ENCODE assay signal across 8 cellular contexts in genomic region chr4:75630174-75630931, GRCh38. TPM values are rescaled to one million over a fixed set of nuclear protein-coding genes. Genes with fewer than 3 reads are reported as not detected.
DNase-seq lines count a peak whose midpoint lies in the region; ATAC-seq and TF ChIP-seq lines count a peak whose summit lies in the region.

Gene CDKL2 (minus strand): TSS chr4:75630528. CDS start chr4:75625988, 4,540 bp downstream.

- no peaks in the 10 kb centered on the region for H3K9me3 Mint-ChIP-seq in IgD-negative memory B cell

- H3K4me3 Mint-ChIP-seq in IgD-negative memory B cell = peak within 1 kb of the TSS; percentile 90 to 97 (median 96)

- peak; percentile 94 for DNase-seq in Caki2 (ENCODE audit: low read depth)
- DNase-seq in T follicular helper cell (ENCODE audit: low read depth) = peak; percentile 92
- peak; percentile 53 to 94 for DNase-seq in ascending aorta (ENCODE audit: low spot score in 2 of 2)
- DNase-seq in hepatic stellate cell (ENCODE audit: low spot score) = peak; percentile 58
- DNase-seq in putamen (ENCODE audit: low spot score) = peak; percentile 78
- peak; percentile 88 for DNase-seq in ureter (ENCODE audit: low spot score)

- peak within 1 kb of the TSS; percentile 46 to 70 (median 47) for H3K27ac Mint-ChIP-seq in IgD-negative memory B cell

- in situ Hi-C loops in Caki2 (cut with HindIII; ENCODE audit: low pct_unique_long_range_greater_than_20kb, low sequenced_read_pairs) = no loop called here

- intact Hi-C loops in ascending aorta (cut with DNase I) = loop anchor here (1.0 to 2.0 kb wide), 2 partner anchors 42 to 94 kb away; partner anchors contain the start of genes G3BP2 and USO1

- H3K27me3 ChIP-seq in ascending aorta = no peaks in the 10 kb centered on the region

- no peaks in the 10 kb centered on the region for H3K27me3 Mint-ChIP-seq in IgD-negative memory B cell

- peak; percentile 99 for ATAC-seq in GM21447 (IDR thresholded peaks at IDR 0.05; ENCODE audit: unreplicated experiment)

- H3K4me3 ChIP-seq in ascending aorta = peak within 1 kb of the TSS; percentile 74 to 77

- peaks cover 2% of the 10 kb centered on the region for H3K36me3 Mint-ChIP-seq in IgD-negative memory B cell

- no peak for TF ChIP-seq CTCF in ascending aorta (IDR thresholded peaks at IDR 0.05)

- no peaks in the 10 kb centered on the region for H3K9me3 ChIP-seq in ascending aorta

- H3K4me1 Mint-ChIP-seq in IgD-negative memory B cell = peaks cover 5 to 11% (median 8%) of the 10 kb centered on the region in 3 donors

- no peaks in the 10 kb centered on the region for H3K4me1 ChIP-seq in ascending aorta

- no peaks in the 10 kb centered on the region for H3K36me3 ChIP-seq in ascending aorta

- H3K27ac ChIP-seq in ascending aorta = peak within 1 kb of the TSS; percentile 36 to 57

RNA-seq across cellular contexts. Expression of gene CDKL2, which starts in this region (rescaled TPM):
- 1.8 and 5.7 TPM in 2 replicates for total RNA-seq in Caki2 (2014; rRNA removed; shearing (Covaris generic); ENCODE audit: low replicate concordance)
- not detected for polyA plus RNA-seq in IgD-negative memory B cell
- total RNA-seq in ascending aorta (not detected), ureter (1.1 TPM)

Comparison
In these comparisons a context has a peak if more than half of its experiments do, and no peak if none do; other contexts are left out.
1. Peak in every context shown above with its lines: DNase-seq, ATAC-seq, H3K4me3 ChIP-seq and H3K27ac ChIP-seq.
2. Peak in DNase-seq, H3K4me3 ChIP-seq and H3K27ac ChIP-seq in ascending aorta; RNA of the gene not detected or under 1 TPM.